In genomic region chrX:135931644-135932487, GRCh38 we compare ENCODE assay signal across 8 cellular contexts. TPM values are rescaled to one million over a fixed set of nuclear protein-coding genes. Genes with fewer than 3 reads are reported as not detected.
DNase-seq lines count a peak whose midpoint lies in the region; ATAC-seq and TF ChIP-seq lines count a peak whose summit lies in the region.

No MANE protein-coding gene starts in this region.

- no peak overlapping the region for H3K4me3 ChIP-seq in mammary epithelial cell (replicated peaks in 1 of 3; ENCODE audit: insufficient read depth in 1 of 3, low read depth in 2 of 3, low read length in 3 of 3)
- no peak overlapping the region for H3K4me3 ChIP-seq in right lobe of liver

- no peaks in the 10 kb centered on the region for H4K20me1 ChIP-seq in mammary epithelial cell (ENCODE audit: insufficient read depth, low read length)

- H3K36me3 ChIP-seq in mammary epithelial cell (ENCODE audit: insufficient read depth, low read length) (no peaks in the 10 kb centered on the region), right lobe of liver (no peaks in the 10 kb centered on the region)

- no peaks in the 10 kb centered on the region for H3K27me3 Mint-ChIP-seq in stimulated activated memory B cell treated with anti-CD40 and anti-IgM and Interleukin-4, amounts not matched to agents 10 μg/mL and 1 μg/mL and 100 μg/mL, for 72 hours

- H3K36me3 Mint-ChIP-seq in stimulated activated memory B cell treated with anti-CD40 and anti-IgM and Interleukin-4, amounts not matched to agents 10 μg/mL and 1 μg/mL and 100 μg/mL, for 72 hours: no peaks in the 10 kb centered on the region

- CTCF ChIA-PET in mammary epithelial cell (lab: Charles Lee; ENCODE audit: low non-redundant PET): no interaction called here

- no peak for TF ChIP-seq POLR2A in right lobe of liver (IDR thresholded peaks at IDR 0.05)

- H3K27ac Mint-ChIP-seq in stimulated activated memory B cell treated with anti-CD40 and anti-IgM and Interleukin-4, amounts not matched to agents 10 μg/mL and 1 μg/mL and 100 μg/mL, for 72 hours: no peak overlapping the region

- no peaks in the 10 kb centered on the region for H3K4me1 Mint-ChIP-seq in stimulated activated memory B cell treated with anti-CD40 and anti-IgM and Interleukin-4, amounts not matched to agents 10 μg/mL and 1 μg/mL and 100 μg/mL, for 72 hours

- DNase-seq in activated gamma-delta T cell treated with Interleukin-2 at 50 U/mL for 16 hours (peak; percentile 27), activated gamma-delta T cell (lab: John Stamatoyannopoulos, UW) (no peak), Kasumi-1 (lab: John Stamatoyannopoulos, UW) (peak; percentile 23 to 28), T-helper 9 cell (peak; percentile 20), mammary epithelial cell (peak; percentile 23), right lobe of liver (peak; percentile 47 to 63 (median 48))
- DNase-seq in stimulated activated CD8-positive, alpha-beta memory T cell treated with anti-CD3 and anti-CD28 coated beads, Interleukin-7, amount 100 ng/mL, for 1 hour (ENCODE audit: low read depth in 2 of 2): peak; percentile 0 to 7

- no peak overlapping the region for H3K27ac ChIP-seq in mammary epithelial cell (ENCODE audit: insufficient read depth, low read depth, low read length)
- H3K27ac ChIP-seq in right lobe of liver: no peak overlapping the region

- peak; percentile 67 to 87 (median 78) for ATAC-seq in right lobe of liver
- no peak for ATAC-seq in stimulated activated memory B cell treated with anti-CD40 and anti-IgM and Interleukin-4, amounts not matched to agents 10 μg/mL and 1 μg/mL and 100 μg/mL, for 72 hours

- H3K9me3 ChIP-seq in mammary epithelial cell (replicated peaks; ENCODE audit: insufficient read depth, low read length): no peaks in the 10 kb centered on the region
- H3K9me3 ChIP-seq in right lobe of liver: no peaks in the 10 kb centered on the region

- no peak overlapping the region for H3K4me2 ChIP-seq in mammary epithelial cell (ENCODE audit: insufficient read depth, low read depth, low read length)

- H3K4me1 ChIP-seq in mammary epithelial cell (ENCODE audit: insufficient read depth, low read length) (no peaks in the 10 kb centered on the region), right lobe of liver (no peaks in the 10 kb centered on the region)

- BruUV-seq in mammary epithelial cell (replicated peaks; lab: Mats Ljungman, UMichigan): no TSS peak

- no peaks in the 10 kb centered on the region for H3K27me3 ChIP-seq in mammary epithelial cell (ENCODE audit: insufficient read depth, low read length)
- no peaks in the 10 kb centered on the region for H3K27me3 ChIP-seq in right lobe of liver

- in situ Hi-C loops in mammary epithelial cell (cut with MboI; ENCODE audit: low sequenced_read_pairs in 2 of 2): no loop called here

- TF ChIP-seq CTCF in mammary epithelial cell (conservative IDR thresholded peaks at IDR 0.05 in 1 of 2, IDR thresholded peaks at IDR 0.05 in 1 of 2; ENCODE audit: extremely low read depth in 1 of 2, insufficient read depth in 1 of 2, low read depth in 1 of 2, low read length in 2 of 2) (peak; percentile 71 to 79), right lobe of liver (IDR thresholded peaks at IDR 0.05) (peak; percentile 49 to 82 (median 79))

- dilution Hi-C loops in mammary epithelial cell (cut with HindIII; ENCODE audit: low sequenced_read_pairs): no loop called here

- intact Hi-C loops in mammary epithelial cell (cut with micrococcal nuclease): loop anchor here (2.0 kb wide), 1 partner anchor 305 kb away; no protein-coding TSS in a partner anchor
- intact Hi-C loops in right lobe of liver (cut with DNase I): no loop called here

- H3K79me2 ChIP-seq in mammary epithelial cell (ENCODE audit: insufficient read depth, low read length): no peaks in the 10 kb centered on the region

- H3K9me3 Mint-ChIP-seq in stimulated activated memory B cell treated with anti-CD40 and anti-IgM and Interleukin-4, amounts not matched to agents 10 μg/mL and 1 μg/mL and 100 μg/mL, for 72 hours: no peaks in the 10 kb centered on the region

- H3K9ac ChIP-seq in mammary epithelial cell (ENCODE audit: insufficient read depth, low read length): no peak overlapping the region

- WGBS in mammary epithelial cell (ENCODE audit: low coverage, missing lambda C conversion rate): 34% methylated on average over 17 of the region's 19 CpGs
- WGBS in right lobe of liver (ENCODE audit: insufficient coverage, low coverage, low lambda C conversion rate, missing lambda C conversion rate): 37% methylated on average over 18 of the region's 19 CpGs

- H3K4me3 Mint-ChIP-seq in stimulated activated memory B cell treated with anti-CD40 and anti-IgM and Interleukin-4, amounts not matched to agents 10 μg/mL and 1 μg/mL and 100 μg/mL, for 72 hours: no peak overlapping the region

- H2AFZ ChIP-seq in mammary epithelial cell (ENCODE audit: low read depth, low read length): no peak overlapping the region

RNA-seq across cellular contexts. Expression of gene SAGE1, which starts 38.4 kb away (rescaled TPM):
- total RNA-seq in mammary epithelial cell (not detected), right lobe of liver (not detected)
- polyA plus RNA-seq in mammary epithelial cell: not detected
- polyA minus RNA-seq in mammary epithelial cell: not detected

RNA-seq across cellular contexts. Expression of gene CT45A10, which starts 38.6 kb away (rescaled TPM):
- total RNA-seq in mammary epithelial cell (not detected), right lobe of liver (not detected)
- polyA plus RNA-seq in mammary epithelial cell: not detected
- polyA minus RNA-seq in mammary epithelial cell: not detected

RNA-seq across cellular contexts. Expression of gene MMGT1, which starts 41.9 kb away (rescaled TPM):
- total RNA-seq in mammary epithelial cell (10 to 100 TPM; 24.7 to 28.3 TPM), right lobe of liver (1 to 10 TPM; 4.4 to 7.4 (median 6.4) TPM)
- 14.0 TPM for polyA plus RNA-seq in mammary epithelial cell
- 13.2 TPM for polyA minus RNA-seq in mammary epithelial cell

RNA-seq across cellular contexts. Expression of gene SLC9A6, which starts 53.4 kb away (rescaled TPM):
- total RNA-seq in mammary epithelial cell (10 to 100 TPM; 18.2 to 31.8 TPM), right lobe of liver (1 to 10 TPM; 3.6 to 7.6 (median 4.9) TPM)
- 13.4 TPM for polyA plus RNA-seq in mammary epithelial cell
- 32.9 TPM for polyA minus RNA-seq in mammary epithelial cell
